10 cellular contexts compared by ENCODE assay signal in genomic region chr7:92830532-92831110, GRCh38. TPM values are rescaled to one million over a fixed set of nuclear protein-coding genes. Genes with fewer than 3 reads are reported as not detected.
A peak's percentile ranks its signal among the peaks of the same experiment; 100 is the strongest.
DNase-seq lines count a peak whose midpoint lies in the region; ATAC-seq and TF ChIP-seq lines count a peak whose summit lies in the region.
"Had no signal": no experiment of that assay in that cellular context is flagged by ENCODE, and none has a peak within 500 bp of the region (broad histone marks: within the 10 kb centered on the region; RNA-seq: fewer than 3 reads in every experiment).

No MANE protein-coding gene starts in this region.

- no peak for DNase-seq in Caco-2
- peak; percentile 46 for DNase-seq in IMR-90
- no peak for DNase-seq in activated T-helper 1 cell treated with anti-CD3 and anti-CD28 coated beads, Interleukin-12 subunit alpha, Interleukin-12 subunit beta, Interleukin-2, Interleukin-4 antibody, amounts not matched to agents 30 ng/mL and 10 ng/mL and 1 ng/mL, durations not matched to agents 14 hours and 24 hours and 36 hours (ENCODE audit: low spot score)
- peak; percentile 54 for DNase-seq in mesenchymal stem cell
- DNase-seq in COR-L47 (lab: John Stamatoyannopoulos, UW), result no peak
- DNase-seq in NCI-H526 treated with DMSO at 0.1 percent for 48 hours (lab: John Stamatoyannopoulos, UW), result no peak
- DNase-seq in omental fat pad (ENCODE audit: low spot score), result no peak
- DNase-seq: substantia nigra had no signal

- POLR2A ChIA-PET in Caco-2 (lab: Charles Lee) (no interaction called here), IMR-90 (lab: Charles Lee; ENCODE audit: unreplicated experiment) (interaction anchor here (0.6 to 1.8 kb wide), 2 partner anchors 133 to 202 kb away, joined by 4 to 7 read pairs; no protein-coding TSS in a partner anchor)

- H3K9me3 ChIP-seq in Caco-2, result no peaks in the 10 kb centered on the region
- H3K9me3 ChIP-seq in IMR-90 (ENCODE audit: control insufficient read depth, insufficient read depth, low read length), result no peaks in the 10 kb centered on the region
- no peaks in the 10 kb centered on the region for H3K9me3 ChIP-seq in mesenchymal stem cell (ENCODE audit: control insufficient read depth, low read length)

- intact Hi-C loops in Caco-2 (cut with micrococcal nuclease; ENCODE audit: unreplicated experiment), result no loop called here
- intact Hi-C loops in IMR-90 (cut with micrococcal nuclease), result loop anchor here (5.0 kb wide), 3 partner anchors 63 to 397 kb away; partner anchors contain the start of gene HEPACAM2
- intact Hi-C loops in activated T-helper 1 cell treated with anti-CD3 and anti-CD28 coated beads, Interleukin-12 subunit alpha, Interleukin-12 subunit beta, Interleukin-2, Interleukin-4 antibody, amounts not matched to agents 30 ng/mL and 10 ng/mL and 1 ng/mL, durations not matched to agents 14 hours and 24 hours and 36 hours (cut with micrococcal nuclease), result loop anchor here (5.0 kb wide), 2 partner anchors 383 to 698 kb away; partner anchors contain the start of genes CYP51A1 and GATAD1

- H2BK15ac ChIP-seq in IMR-90 (ENCODE audit: low read depth, low read length) (peak overlapping the region; percentile 22; the same call in 2 of the 3 replicates), mesenchymal stem cell (ENCODE audit: low read depth, poor library complexity, severe bottlenecking) (no peak overlapping the region)

- peak overlapping the region; percentile 17; the same call in 1 of the 2 replicates for H2AK5ac ChIP-seq in IMR-90 (ENCODE audit: low read depth, low read length)
- peak overlapping the region; percentile 72 for H2AK5ac ChIP-seq in mesenchymal stem cell (ENCODE audit: low read length, severe bottlenecking)

- H2BK120ac ChIP-seq in IMR-90 (ENCODE audit: low read depth, low read length), result peak overlapping the region; percentile 68
- H2BK120ac ChIP-seq in mesenchymal stem cell (ENCODE audit: low read depth, low read length), result no peak overlapping the region

- 44% methylated on average over 3 of the region's 6 CpGs; no CpG with 5 or more reads in 1 of the 2 experiments for WGBS in IMR-90 (ENCODE audit: extremely low coverage in 2 of 2, insufficient read length in 1 of 2), 2 experiments
- 67% methylated on average over 5 of the region's 6 CpGs for WGBS in mesenchymal stem cell

- peak overlapping the region; percentile 42; the same call in 1 of the 2 replicates for H4K5ac ChIP-seq in IMR-90 (ENCODE audit: low read depth, low read length)

- peak overlapping the region; percentile 77 for H3K27ac Mint-ChIP-seq in Caco-2 (ENCODE audit: unreplicated experiment)
- peak overlapping the region; percentile 97 for H3K27ac Mint-ChIP-seq in activated T-helper 1 cell treated with anti-CD3 and anti-CD28 coated beads, Interleukin-12 subunit alpha, Interleukin-12 subunit beta, Interleukin-2, Interleukin-4 antibody, amounts not matched to agents 30 ng/mL and 10 ng/mL and 1 ng/mL, durations not matched to agents 14 hours and 24 hours and 36 hours

- TF ChIP-seq RAD21 in IMR-90 (IDR thresholded peaks at IDR 0.05; ENCODE audit: low read length), result no peak

- TF ChIP-seq POLR2A in IMR-90 (IDR thresholded peaks at IDR 0.05; ENCODE audit: low read depth, low read length), result no peak

- H3K4me1 Mint-ChIP-seq in Caco-2 (ENCODE audit: low read depth, unreplicated experiment), result peaks cover 36% of the 10 kb centered on the region
- H3K4me1 Mint-ChIP-seq in activated T-helper 1 cell treated with anti-CD3 and anti-CD28 coated beads, Interleukin-12 subunit alpha, Interleukin-12 subunit beta, Interleukin-2, Interleukin-4 antibody, amounts not matched to agents 30 ng/mL and 10 ng/mL and 1 ng/mL, durations not matched to agents 14 hours and 24 hours and 36 hours (ENCODE audit: low read depth), result peaks cover 69% of the 10 kb centered on the region

- no peak overlapping the region for H2AK9ac ChIP-seq in IMR-90 (replicated peaks; ENCODE audit: low read depth, low read length, poor library complexity)

- peak overlapping the region; percentile 71; the same call in 1 of the 2 replicates for H3K9ac ChIP-seq in IMR-90 (ENCODE audit: low read depth, low read length)
- H3K9ac ChIP-seq in mesenchymal stem cell (ENCODE audit: low read length), result no peak overlapping the region

- peak overlapping the region; percentile 43; the same call in 1 of the 2 replicates for H3K56ac ChIP-seq in IMR-90 (ENCODE audit: extremely low read depth, insufficient read depth, low read length)

- peak overlapping the region; percentile 92 for H2BK5ac ChIP-seq in IMR-90 (ENCODE audit: low read depth, low read length, poor library complexity, severe bottlenecking)
- H2BK5ac ChIP-seq in mesenchymal stem cell (ENCODE audit: low read depth, low read length, poor library complexity, severe bottlenecking), result no peak overlapping the region

- H3K4ac ChIP-seq in IMR-90 (ENCODE audit: low read depth, low read length) (peak overlapping the region; percentile 54), mesenchymal stem cell (ENCODE audit: low read depth in 1 of 2, low read length in 2 of 2) (no peak overlapping the region)

- H3K4me3 ChIP-seq in Caco-2 (ENCODE audit: low read depth, low read length) (no peak overlapping the region), IMR-90 (ENCODE audit: insufficient read depth, low read depth, low read length) (peak overlapping the region; percentile 98; the same call in 1 of the 2 replicates), mesenchymal stem cell (ENCODE audit: insufficient read depth in 1 of 2, low read depth in 1 of 2, low read length in 2 of 2) (peak overlapping the region in 1 of 2 experiments; percentile 99)

- H3K18ac ChIP-seq in IMR-90 (ENCODE audit: low read depth, low read length) (peak overlapping the region; percentile 70; the same call in 1 of the 2 replicates), mesenchymal stem cell (ENCODE audit: low read depth in 1 of 2, low read length in 2 of 2) (no peak overlapping the region)

- H2AFZ ChIP-seq in IMR-90 (replicated peaks; ENCODE audit: low read length, poor library complexity) (no peak overlapping the region), mesenchymal stem cell (ENCODE audit: low read depth, low read length) (no peak overlapping the region)

- ATAC-seq in IMR-90 (ENCODE audit: low read depth), result no peak
- ATAC-seq in GM18511 (IDR thresholded peaks at IDR 0.05; ENCODE audit: unreplicated experiment), result no peak
- no peak for ATAC-seq in omental fat pad (ENCODE audit: low FRiP score)

- H3K27ac ChIP-seq in IMR-90 (ENCODE audit: insufficient read depth, low read length), result 0 out of 2 replicates have a peak overlapping the region, but pooled peaks have one; percentile 5
- H3K27ac ChIP-seq in mesenchymal stem cell (ENCODE audit: low read length, poor library complexity, severe bottlenecking), result peak overlapping the region; percentile 82
- H3K27ac ChIP-seq: VCaP had no signal

- no peak overlapping the region for H2BK12ac ChIP-seq in mesenchymal stem cell (ENCODE audit: low read length in 2 of 2)

- H3K27me3 ChIP-seq in Caco-2 (replicated peaks; ENCODE audit: control insufficient read depth, insufficient read depth, low read length), result no peaks in the 10 kb centered on the region
- H3K27me3 ChIP-seq in IMR-90 (ENCODE audit: control insufficient read depth, insufficient read depth, low read length), result no peaks in the 10 kb centered on the region
- H3K27me3 ChIP-seq in mesenchymal stem cell (ENCODE audit: control insufficient read depth in 1 of 2, insufficient read depth in 1 of 2, low read length in 2 of 2), result no peaks in the 10 kb centered on the region

- BruUV-seq in Caco-2 (replicated peaks; lab: Mats Ljungman, UMichigan) (no TSS peak), IMR-90 (replicated peaks; lab: Mats Ljungman, UMichigan) (no TSS peak)

- H3K4me3 Mint-ChIP-seq in Caco-2 (ENCODE audit: unreplicated experiment), result peak overlapping the region; percentile 86
- peak overlapping the region; percentile 97 for H3K4me3 Mint-ChIP-seq in activated T-helper 1 cell treated with anti-CD3 and anti-CD28 coated beads, Interleukin-12 subunit alpha, Interleukin-12 subunit beta, Interleukin-2, Interleukin-4 antibody, amounts not matched to agents 30 ng/mL and 10 ng/mL and 1 ng/mL, durations not matched to agents 14 hours and 24 hours and 36 hours

- no peaks in the 10 kb centered on the region for H3K9me3 Mint-ChIP-seq in Caco-2 (ENCODE audit: unreplicated experiment)
- no peaks in the 10 kb centered on the region for H3K9me3 Mint-ChIP-seq in activated T-helper 1 cell treated with anti-CD3 and anti-CD28 coated beads, Interleukin-12 subunit alpha, Interleukin-12 subunit beta, Interleukin-2, Interleukin-4 antibody, amounts not matched to agents 30 ng/mL and 10 ng/mL and 1 ng/mL, durations not matched to agents 14 hours and 24 hours and 36 hours

- H3K4me2 ChIP-seq in IMR-90 (ENCODE audit: low read depth, low read length) (peak overlapping the region; percentile 96), mesenchymal stem cell (ENCODE audit: low read length, poor library complexity, severe bottlenecking) (peak overlapping the region; percentile 63)

- H3K9me1 ChIP-seq in IMR-90 (ENCODE audit: insufficient read depth, low read length), result peaks cover 11% of the 10 kb centered on the region

- peaks cover 81% of the 10 kb centered on the region for H3K36me3 Mint-ChIP-seq in Caco-2 (ENCODE audit: insufficient read depth, unreplicated experiment)
- H3K36me3 Mint-ChIP-seq in activated T-helper 1 cell treated with anti-CD3 and anti-CD28 coated beads, Interleukin-12 subunit alpha, Interleukin-12 subunit beta, Interleukin-2, Interleukin-4 antibody, amounts not matched to agents 30 ng/mL and 10 ng/mL and 1 ng/mL, durations not matched to agents 14 hours and 24 hours and 36 hours (ENCODE audit: low read depth), result peaks cover 65% of the 10 kb centered on the region

- H4K91ac ChIP-seq in IMR-90 (ENCODE audit: insufficient read depth, low read depth, low read length), result peak overlapping the region; percentile 72
- H4K91ac ChIP-seq in mesenchymal stem cell (ENCODE audit: low read length), result no peak overlapping the region

- H3K36me3 ChIP-seq in Caco-2 (ENCODE audit: control insufficient read depth, insufficient read depth, low read length) (no peaks in the 10 kb centered on the region), IMR-90 (ENCODE audit: control insufficient read depth, insufficient read depth, low read length) (peaks cover 9% of the 10 kb centered on the region), mesenchymal stem cell (ENCODE audit: control insufficient read depth in 1 of 2, insufficient read depth in 2 of 2, low read depth in 1 of 2, low read length in 2 of 2) (peaks cover 4 to 11% of the 10 kb centered on the region in 2 experiments)

- H3K23ac ChIP-seq in IMR-90 (ENCODE audit: low read depth, low read length), result peak overlapping the region; percentile 77
- no peak overlapping the region for H3K23ac ChIP-seq in mesenchymal stem cell (ENCODE audit: low read length in 2 of 2)

- H3K4me1 ChIP-seq in Caco-2 (peaks cover 24% of the 10 kb centered on the region), IMR-90 (ENCODE audit: control insufficient read depth, insufficient read depth, low read length) (peaks cover 10% of the 10 kb centered on the region), mesenchymal stem cell (ENCODE audit: control insufficient read depth, insufficient read depth, low read depth, low read length) (peaks cover 2% of the 10 kb centered on the region)

- in situ Hi-C loops in IMR-90 (cut with MboI; ENCODE audit: low sequenced_read_pairs), result loop anchor here (5.0 kb wide), 2 partner anchors 133 to 222 kb away; no protein-coding TSS in a partner anchor

- CTCF ChIA-PET in Caco-2 (lab: Charles Lee) (interaction anchor here (1.0 kb wide), 1 partner anchor 136 kb away, joined by 3 read pairs; no protein-coding TSS in a partner anchor), IMR-90 (lab: Yijun Ruan, JAX) (interaction anchor here (0.9 to 1.3 kb wide), 2 partner anchors 10 to 13 kb away, joined by 3 to 5 read pairs; no protein-coding TSS in a partner anchor)

- H2BK20ac ChIP-seq in IMR-90 (ENCODE audit: low read depth, low read length), result no peak overlapping the region; the same call in none of the 2 replicates

- H3K79me1 ChIP-seq in IMR-90 (ENCODE audit: low read depth in 1 of 2, low read length in 2 of 2), result peaks cover 0 to 37% of the 10 kb centered on the region in 2 experiments; a peak in 2 of 4 replicates
- H3K79me1 ChIP-seq in mesenchymal stem cell (replicated peaks; ENCODE audit: low read length, poor library complexity, severe bottlenecking), result no peaks in the 10 kb centered on the region

- H4K20me1 ChIP-seq in IMR-90 (ENCODE audit: insufficient read depth, low read length), result peaks cover 55% of the 10 kb centered on the region

- peak overlapping the region; percentile 89 for H3K14ac ChIP-seq in IMR-90 (replicated peaks; ENCODE audit: low read depth, low read length)
- H3K14ac ChIP-seq in mesenchymal stem cell (ENCODE audit: low read length in 2 of 2), result no peak overlapping the region

- H3K27me3 Mint-ChIP-seq in Caco-2 (ENCODE audit: insufficient read depth, unreplicated experiment), result no peaks in the 10 kb centered on the region
- no peaks in the 10 kb centered on the region for H3K27me3 Mint-ChIP-seq in activated T-helper 1 cell treated with anti-CD3 and anti-CD28 coated beads, Interleukin-12 subunit alpha, Interleukin-12 subunit beta, Interleukin-2, Interleukin-4 antibody, amounts not matched to agents 30 ng/mL and 10 ng/mL and 1 ng/mL, durations not matched to agents 14 hours and 24 hours and 36 hours (ENCODE audit: insufficient read depth)

- no peak for TF ChIP-seq CTCF in Caco-2 (IDR thresholded peaks at IDR 0.05; ENCODE audit: insufficient read depth in 1 of 2, low read depth in 1 of 2, low read length in 1 of 2, severe bottlenecking in 1 of 2, unreplicated experiment in 1 of 2)
- no peak for TF ChIP-seq CTCF in IMR-90 (conservative IDR thresholded peaks at IDR 0.05; ENCODE audit: low read depth, low read length)
- no peak for TF ChIP-seq CTCF in omental fat pad (IDR thresholded peaks at IDR 0.05)

- dilution Hi-C loops in IMR-90 (cut with HindIII; ENCODE audit: low sequenced_read_pairs, unreplicated experiment), result no loop called here

- H4K8ac ChIP-seq in IMR-90 (ENCODE audit: low read depth in 2 of 2, low read length in 2 of 2) (peak overlapping the region; percentile 34 to 40; a peak in 3 of 4 replicates), mesenchymal stem cell (ENCODE audit: low read length) (no peak overlapping the region)

RNA-seq across cellular contexts. Expression of gene CDK6, which starts 5.8 kb away (rescaled TPM):
- 165 and 175 TPM in 2 replicates for total RNA-seq in Caco-2 (2022)
- 131 and 195 TPM in 2 replicates for total RNA-seq in IMR-90 (2012; rRNA removed)
- 21.5 and 22.2 TPM in 2 replicates for polyA plus RNA-seq in IMR-90 (2012; rRNA removed)
- 13.8 and 26.3 TPM in 2 replicates for polyA plus RNA-seq in IMR-90 (2012; cell fraction: cytosol; rRNA removed)
- 36.7 and 50.1 TPM in 2 replicates for polyA plus RNA-seq in IMR-90 (2012; cell fraction: nucleus; rRNA removed; ENCODE audit: low replicate concordance)
- 328 and 332 TPM in 2 replicates for total RNA-seq in activated T-helper 1 cell treated with anti-CD3 and anti-CD28 coated beads, Interleukin-12 subunit alpha, Interleukin-12 subunit beta, Interleukin-2, Interleukin-4 antibody, amounts not matched to agents 30 ng/mL and 10 ng/mL and 1 ng/mL, durations not matched to agents 14 hours and 24 hours and 36 hours
- polyA plus RNA-seq in mesenchymal stem cell (2013, experiment 1 of 2), result 14.4 TPM
- polyA plus RNA-seq in mesenchymal stem cell (2013, experiment 2 of 2), result 14.4 TPM
- 10 to 100 TPM; 18.9 to 30.3 (median 24.2) TPM for total RNA-seq in omental fat pad

Comparison
In these comparisons a context has a peak if more than half of its experiments do, and no peak if none do; other contexts are left out.
1. DNase-seq: peak in IMR-90 (single experiment) and mesenchymal stem cell (single experiment); none in Caco-2 (0 of 2), activated T-helper 1 cell treated with anti-CD3 and anti-CD28 coated beads, Interleukin-12 subunit alpha, Interleukin-12 subunit beta, Interleukin-2, Interleukin-4 antibody, amounts not matched to agents 30 ng/mL and 10 ng/mL and 1 ng/mL, durations not matched to agents 14 hours and 24 hours and 36 hours (single experiment), COR-L47 (single experiment), NCI-H526 treated with DMSO at 0.1 percent for 48 hours (single experiment) and omental fat pad (single experiment).